In the genomic region with DNA sequence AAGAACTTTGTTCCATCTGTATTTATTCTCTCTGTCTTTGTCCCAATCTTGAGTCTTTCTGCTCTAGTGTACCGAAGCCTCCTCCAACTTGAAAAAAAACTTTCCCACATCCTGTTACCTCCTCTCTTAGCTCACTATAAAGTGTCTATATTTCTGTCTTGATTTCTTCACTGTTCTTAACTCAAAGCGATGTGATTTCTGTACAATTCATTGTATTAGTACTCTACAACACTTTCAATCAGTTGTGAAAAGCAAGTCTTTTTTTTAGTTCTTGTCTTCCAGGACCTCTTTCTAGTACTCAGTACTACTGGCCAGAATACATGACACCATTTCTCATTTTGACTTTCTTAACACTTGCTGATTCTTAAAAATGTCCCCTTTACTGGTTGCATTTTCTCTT, we compare ENCODE assay signal across 14 cellular contexts.
A peak's percentile ranks its signal among the peaks of the same experiment; 100 is the strongest.
DNase-seq lines count a peak whose midpoint lies in the region; ATAC-seq lines count a peak whose summit lies in the region.
"Had no signal": no experiment of that assay in that cellular context is flagged by ENCODE, and none has a peak within 500 bp of the region (broad histone marks: within the 10 kb centered on the region; RNA-seq: fewer than 3 reads in every experiment).

No MANE protein-coding gene starts in this region.

- peaks cover 62% of the 10 kb centered on the region for H3K4me1 Mint-ChIP-seq in activated naive CD4-positive, alpha-beta T cell treated with anti-CD3 and anti-CD28 coated beads, Interleukin-2, amount 50 U/mL, for 24 hours
- H3K4me1 Mint-ChIP-seq in T-cell: peaks cover 35 to 71% (median 52%) of the 10 kb centered on the region in 3 donors
- peaks cover 61% of the 10 kb centered on the region for H3K4me1 Mint-ChIP-seq in activated naive CD8-positive, alpha-beta T cell (ENCODE audit: low read depth)
- peaks cover 49% of the 10 kb centered on the region for H3K4me1 Mint-ChIP-seq in stimulated activated naive CD8-positive, alpha-beta T cell treated with anti-CD3 and anti-CD28 coated beads, Interleukin-15, amount 100 ng/mL, for 72 hours

- peak overlapping the region; percentile 43 for H3K4me3 Mint-ChIP-seq in activated naive CD4-positive, alpha-beta T cell treated with anti-CD3 and anti-CD28 coated beads, Interleukin-2, amount 50 U/mL, for 24 hours
- peak overlapping the region; percentile 28 to 37 (median 32) for H3K4me3 Mint-ChIP-seq in T-cell
- peak overlapping the region; percentile 55 for H3K4me3 Mint-ChIP-seq in activated naive CD8-positive, alpha-beta T cell
- peak overlapping the region; percentile 73 to 85 for H3K4me3 Mint-ChIP-seq in stimulated activated naive CD8-positive, alpha-beta T cell treated with anti-CD3 and anti-CD28 coated beads, Interleukin-15, amount 100 ng/mL, for 72 hours
- H3K4me3 Mint-ChIP-seq: GM23338 had no signal

- H3K36me3 Mint-ChIP-seq in activated naive CD4-positive, alpha-beta T cell treated with anti-CD3 and anti-CD28 coated beads, Interleukin-2, amount 50 U/mL, for 24 hours: no peaks in the 10 kb centered on the region
- H3K36me3 Mint-ChIP-seq in T-cell: no peaks in the 10 kb centered on the region
- H3K36me3 Mint-ChIP-seq in activated naive CD8-positive, alpha-beta T cell: peaks cover 2% of the 10 kb centered on the region

- ATAC-seq in T-cell (replicated peaks in 1 of 4) (peak; percentile 67 to 92 (median 88)), GM21381 (IDR thresholded peaks at IDR 0.05; ENCODE audit: unreplicated experiment) (no peak)
- peak; percentile 81 for ATAC-seq in stimulated activated naive CD8-positive, alpha-beta T cell treated with anti-CD3 and anti-CD28 coated beads, Interleukin-15, amount 100 ng/mL, for 72 hours
- ATAC-seq: GM23338, K562 had no signal

- peak overlapping the region; percentile 48 for H3K27ac Mint-ChIP-seq in activated naive CD4-positive, alpha-beta T cell treated with anti-CD3 and anti-CD28 coated beads, Interleukin-2, amount 50 U/mL, for 24 hours
- H3K27ac Mint-ChIP-seq in T-cell: peak overlapping the region; percentile 29 to 56
- H3K27ac Mint-ChIP-seq in activated naive CD8-positive, alpha-beta T cell: peak overlapping the region; percentile 85
- peak overlapping the region; percentile 74 to 98 for H3K27ac Mint-ChIP-seq in stimulated activated naive CD8-positive, alpha-beta T cell treated with anti-CD3 and anti-CD28 coated beads, Interleukin-15, amount 100 ng/mL, for 72 hours

- CTCF ChIA-PET in T-cell (lab: Charles Lee): interaction anchor here in 1 of 2 donors (0.6 to 1.0 kb wide), 3 partner anchors 19 to 390 kb away, joined by 3 to 6 read pairs (median 3); no protein-coding TSS in a partner anchor

- H3K9me3 Mint-ChIP-seq in activated naive CD4-positive, alpha-beta T cell treated with anti-CD3 and anti-CD28 coated beads, Interleukin-2, amount 50 U/mL, for 24 hours: no peaks in the 10 kb centered on the region
- no peaks in the 10 kb centered on the region for H3K9me3 Mint-ChIP-seq in T-cell
- H3K9me3 Mint-ChIP-seq in activated naive CD8-positive, alpha-beta T cell (ENCODE audit: low read depth): peaks cover under 1% of the 10 kb centered on the region
- H3K9me3 Mint-ChIP-seq in stimulated activated naive CD8-positive, alpha-beta T cell treated with anti-CD3 and anti-CD28 coated beads, Interleukin-15, amount 100 ng/mL, for 72 hours: no peaks in the 10 kb centered on the region
- H3K9me3 Mint-ChIP-seq: GM23338 had no signal

- no peaks in the 10 kb centered on the region for H3K27me3 Mint-ChIP-seq in activated naive CD4-positive, alpha-beta T cell treated with anti-CD3 and anti-CD28 coated beads, Interleukin-2, amount 50 U/mL, for 24 hours
- H3K27me3 Mint-ChIP-seq in T-cell: no peaks in the 10 kb centered on the region
- no peaks in the 10 kb centered on the region for H3K27me3 Mint-ChIP-seq in activated naive CD8-positive, alpha-beta T cell
- no peaks in the 10 kb centered on the region for H3K27me3 Mint-ChIP-seq in stimulated activated naive CD8-positive, alpha-beta T cell treated with anti-CD3 and anti-CD28 coated beads, Interleukin-15, amount 100 ng/mL, for 72 hours

- POLR2A ChIA-PET in T-cell (lab: Charles Lee): interaction anchor here in 1 of 2 donors (1.0 kb wide), 1 partner anchor 21 kb away, joined by 3 read pairs; no protein-coding TSS in a partner anchor

- no peak for DNase-seq in activated naive CD4-positive, alpha-beta T cell treated with Interleukin-2 at 50 U/mL for 16 hours
- no peak for DNase-seq in T-cell
- no peak for DNase-seq in stimulated activated naive CD8-positive, alpha-beta T cell treated with anti-CD3 and anti-CD28 coated beads, Interleukin-15, amount 100 ng/mL, for 72 hours
- no peak for DNase-seq in stimulated activated CD8-positive, alpha-beta memory T cell treated with anti-CD3 and anti-CD28 coated beads, Interleukin-4, amount 100 ng/mL, for 48 hours
- DNase-seq: BE2C, NCI-H1092, NCI-H2107, NCI-H345, PC-9 had no signal
